In the genomic region with DNA sequence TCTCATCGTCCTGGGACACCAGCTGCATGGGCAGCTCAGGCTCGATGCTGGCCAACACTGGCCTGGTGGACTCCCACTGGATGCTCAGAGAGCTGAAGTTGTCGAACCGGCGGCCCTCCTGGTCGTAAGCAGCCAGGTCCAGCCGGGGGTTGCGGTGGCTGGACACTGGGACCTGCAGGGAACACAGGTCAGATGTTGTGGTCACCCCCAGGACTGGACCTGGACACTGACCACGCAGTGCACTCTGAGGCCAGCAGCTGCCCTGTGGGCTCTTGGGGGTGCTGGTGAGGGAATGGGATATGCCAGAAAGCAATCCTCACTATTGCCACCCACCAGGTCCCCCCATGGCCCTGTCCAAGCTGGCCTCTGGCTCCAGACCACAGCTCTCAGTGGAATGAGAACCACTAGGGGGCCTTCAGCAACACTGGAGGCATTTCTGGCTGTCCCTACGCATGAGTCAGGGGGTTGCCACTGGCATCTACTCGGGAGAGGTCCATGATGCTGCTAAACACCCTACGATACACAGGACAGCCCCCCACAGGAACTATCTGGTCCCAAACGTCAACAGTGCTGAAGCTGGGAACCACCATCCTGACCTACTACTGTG, we compare ENCODE assay signal across 10 cellular contexts.
DNase-seq lines count a peak whose midpoint lies in the region; ATAC-seq, FAIRE-seq and TF ChIP-seq lines count a peak whose summit lies in the region.
"Had no signal": no experiment of that assay in that cellular context is flagged by ENCODE, and none has a peak within 500 bp of the region (broad histone marks: within the 10 kb centered on the region; RNA-seq: fewer than 3 reads in every experiment).

No MANE protein-coding gene starts in this region.

- H4K20me1 ChIP-seq in GM23248 (ENCODE audit: insufficient read depth) (no peaks in the 10 kb centered on the region), keratinocyte (ENCODE audit: control insufficient read depth, extremely low read depth, insufficient read depth, low read length) (no peaks in the 10 kb centered on the region)

- H3K4me1 Mint-ChIP-seq in activated CD8-positive, alpha-beta T cell treated with anti-CD3 and anti-CD28 coated beads, Interleukin-2, amount 10 ng/mL, durations not matched to agents 7 days and 5 days (ENCODE audit: low read depth) = peaks cover 38% of the 10 kb centered on the region

- no peaks in the 10 kb centered on the region for H3K4me1 ChIP-seq in GM23248 (ENCODE audit: insufficient read depth)
- no peaks in the 10 kb centered on the region for H3K4me1 ChIP-seq in keratinocyte (ENCODE audit: control insufficient read depth, extremely low read depth, insufficient read depth, low read length)

- no peaks in the 10 kb centered on the region for H3K36me3 ChIP-seq in GM23248 (ENCODE audit: low read depth)
- no peaks in the 10 kb centered on the region for H3K36me3 ChIP-seq in keratinocyte (ENCODE audit: control insufficient read depth in 2 of 2, extremely low read depth in 1 of 2, insufficient read depth in 2 of 2, low read length in 2 of 2)

- 55 to 60% methylated on average over 13 of the region's 13 CpGs for WGBS in GM23248 (ENCODE audit: low coverage in 1 of 2, low lambda C conversion rate in 2 of 2, missing lambda C conversion rate in 2 of 2), 2 experiments

- dilution Hi-C loops in keratinocyte (cut with MboI; ENCODE audit: extremely low pct_ligation_motif_present, low sequenced_read_pairs) = no loop called here

- H3K27ac Mint-ChIP-seq in activated CD8-positive, alpha-beta T cell treated with anti-CD3 and anti-CD28 coated beads, Interleukin-2, amount 10 ng/mL, durations not matched to agents 7 days and 5 days = peak overlapping the region; percentile 58

- H2AFZ ChIP-seq in GM23248 (no peak overlapping the region), keratinocyte (ENCODE audit: control insufficient read depth, low read length) (no peak overlapping the region)

- no peaks in the 10 kb centered on the region for H3K9me2 ChIP-seq in GM23248 (ENCODE audit: insufficient read depth)

- no peak overlapping the region for H3K27ac ChIP-seq in GM23248
- H3K27ac ChIP-seq in keratinocyte (ENCODE audit: control insufficient read depth, insufficient read depth, low read length) = no peak overlapping the region

- no peaks in the 10 kb centered on the region for H3K79me2 ChIP-seq in GM23248 (ENCODE audit: insufficient read depth)
- no peaks in the 10 kb centered on the region for H3K79me2 ChIP-seq in keratinocyte (ENCODE audit: control insufficient read depth, insufficient read depth, low read length)

- no peak for DNase-seq in AG10803 (ENCODE audit: low read depth)
- peak; percentile 57 for DNase-seq in GM23248
- no peak for DNase-seq in activated CD8-positive, alpha-beta T cell treated with anti-CD3 and anti-CD28 coated beads, Interleukin-2, amount 10 ng/mL, durations not matched to agents 7 days and 5 days
- DNase-seq in keratinocyte (ENCODE audit: low read depth, low spot score) = no peak
- DNase-seq in H4 (ENCODE audit: low spot score) = no peak
- no peak for DNase-seq in stimulated activated CD4-positive, alpha-beta T cell treated with anti-CD3 and anti-CD28 coated beads, Interleukin-2, amount 100 ng/mL, for 24 hours
- DNase-seq: occipital lobe had no signal

- no peaks in the 10 kb centered on the region for H3K9me1 ChIP-seq in keratinocyte (ENCODE audit: control insufficient read depth, extremely low read depth, insufficient read depth, low read length)

- TF ChIP-seq CTCF in AG10803 (conservative IDR thresholded peaks at IDR 0.05; ENCODE audit: low read length) (peak; percentile 32), keratinocyte (optimal IDR thresholded peaks at IDR 0.05 in 1 of 3, IDR thresholded peaks at IDR 0.05 in 1 of 3, conservative IDR thresholded peaks at IDR 0.05 in 1 of 3; ENCODE audit: extremely low read depth in 1 of 3, insufficient read depth in 2 of 3, low read length in 3 of 3) (peak in 2 of 3 experiments; percentile 34 to 35)

- H3K9me3 Mint-ChIP-seq in activated CD8-positive, alpha-beta T cell treated with anti-CD3 and anti-CD28 coated beads, Interleukin-2, amount 10 ng/mL, durations not matched to agents 7 days and 5 days (ENCODE audit: insufficient read depth) = no peaks in the 10 kb centered on the region

- H3K4me3 ChIP-seq in AG10803 (ENCODE audit: low read length) (no peak overlapping the region), GM23248 (no peak overlapping the region), keratinocyte (ENCODE audit: control insufficient read depth in 2 of 3, extremely low read depth in 1 of 3, insufficient read depth in 2 of 3, low read depth in 1 of 3, low read length in 3 of 3) (no peak overlapping the region)

- no peaks in the 10 kb centered on the region for H3F3A ChIP-seq in GM23248 (ENCODE audit: insufficient read depth)

- H3K9ac ChIP-seq in GM23248 = no peak overlapping the region
- no peak overlapping the region for H3K9ac ChIP-seq in keratinocyte (ENCODE audit: control insufficient read depth, extremely low read depth, insufficient read depth, low read length)

- H3K27me3 Mint-ChIP-seq in activated CD8-positive, alpha-beta T cell treated with anti-CD3 and anti-CD28 coated beads, Interleukin-2, amount 10 ng/mL, durations not matched to agents 7 days and 5 days (ENCODE audit: low read depth) = no peaks in the 10 kb centered on the region

- no peak for TF ChIP-seq POLR2A in GM18505 (IDR thresholded peaks at IDR 0.05; ENCODE audit: borderline replicate concordance, extremely low read depth, insufficient read depth, insufficient read length)

- in situ Hi-C loops in GM23248 (cut with MboI) = no loop called here

- CTCF ChIA-PET in activated CD8-positive, alpha-beta T cell treated with anti-CD3 and anti-CD28 coated beads, Interleukin-2, amount 10 ng/mL, durations not matched to agents 7 days and 5 days (lab: Charles Lee) = interaction anchor here (1.1 to 1.8 kb wide), 3 partner anchors 8 to 108 kb away, joined by 3 to 5 read pairs (median 4); no protein-coding TSS in a partner anchor

- H3K4me2 ChIP-seq in GM23248 (ENCODE audit: unreplicated experiment) (no peak overlapping the region), keratinocyte (ENCODE audit: control insufficient read depth, extremely low read depth, insufficient read depth, low read depth, low read length) (no peak overlapping the region)

- peaks cover 84% of the 10 kb centered on the region for H3K36me3 Mint-ChIP-seq in activated CD8-positive, alpha-beta T cell treated with anti-CD3 and anti-CD28 coated beads, Interleukin-2, amount 10 ng/mL, durations not matched to agents 7 days and 5 days (ENCODE audit: low read depth)

- no peaks in the 10 kb centered on the region for H3K9me3 ChIP-seq in GM23248 (ENCODE audit: low read depth)
- no peaks in the 10 kb centered on the region for H3K9me3 ChIP-seq in keratinocyte (ENCODE audit: control insufficient read depth, low read depth, low read length)

- ATAC-seq in activated CD8-positive, alpha-beta T cell treated with anti-CD3 and anti-CD28 coated beads, Interleukin-2, amount 10 ng/mL, durations not matched to agents 7 days and 5 days = no peak
- ATAC-seq in GM19324 (IDR thresholded peaks at IDR 0.05; ENCODE audit: low FRiP score, unreplicated experiment) (no peak), GM18505 (IDR thresholded peaks at IDR 0.05; ENCODE audit: unreplicated experiment) (no peak)

- H3K27me3 ChIP-seq in GM23248 (replicated peaks; ENCODE audit: insufficient read depth) (0 out of 2 replicates have a peak, but pooled peaks cover 9% of the 10 kb centered on the region), keratinocyte (ENCODE audit: control insufficient read depth, extremely low read depth, insufficient read depth, low read length) (peaks cover 10% of the 10 kb centered on the region)

- POLR2A ChIA-PET in activated CD8-positive, alpha-beta T cell treated with anti-CD3 and anti-CD28 coated beads, Interleukin-2, amount 10 ng/mL, durations not matched to agents 7 days and 5 days (lab: Charles Lee) = interaction anchor here (1.6 kb wide), 1 partner anchor 8 kb away, joined by 5 read pairs; no protein-coding TSS in a partner anchor

- no peak overlapping the region for H3K4me3 Mint-ChIP-seq in activated CD8-positive, alpha-beta T cell treated with anti-CD3 and anti-CD28 coated beads, Interleukin-2, amount 10 ng/mL, durations not matched to agents 7 days and 5 days
- H3K4me3 Mint-ChIP-seq: brain had no signal

- no peak for FAIRE-seq in keratinocyte (lab: Jason Lieb, UNC)
